Comparison of ENCODE assay signal across 8 cellular contexts in genomic region chr6:32415521-32416019, GRCh38. TPM values are rescaled to one million over a fixed set of nuclear protein-coding genes. Genes with fewer than 3 reads are reported as not detected.
DNase-seq lines count a peak whose midpoint lies in the region; ATAC-seq and FAIRE-seq lines count a peak whose summit lies in the region.

No MANE protein-coding gene starts in this region.

- ATAC-seq in Right ventricle myocardium inferior (peak; percentile 74), GM18498 (IDR thresholded peaks at IDR 0.05; ENCODE audit: unreplicated experiment) (no peak)

- intact Hi-C loops in Right ventricle myocardium inferior (cut with DNase I) (no loop called here), posterior vena cava (cut with DNase I) (loop anchor here (5.0 to 10.0 kb wide), 3 partner anchors 287 to 379 kb away; no protein-coding TSS in a partner anchor)

- FAIRE-seq in urothelium cell line (lab: Jason Lieb, UNC), result no peak

- DNase-seq in DMS79 treated with DMSO at 0.1 percent for 48 hours (lab: John Stamatoyannopoulos, UW) (peak; percentile 61), LHCN-M2 (ENCODE audit: low read depth) (peak; percentile 42), SKM-1 (lab: John Stamatoyannopoulos, UW; ENCODE audit: unreplicated experiment) (peak; percentile 46), Right ventricle myocardium inferior (ENCODE audit: missing footprints) (no peak), posterior vena cava (ENCODE audit: low spot score) (peak; percentile 89), urothelium cell line (ENCODE audit: low spot score) (peak; percentile 67)
- DNase-seq in activated naive CD4-positive, alpha-beta T cell treated with anti-CD3 and anti-CD28 coated beads, Interleukin-2, amount 50 U/mL, for 16 hours, result peak; percentile 79

RNA-seq across cellular contexts. Expression of gene BTNL2, which starts 8.6 kb away (rescaled TPM):
- total RNA-seq in LHCN-M2 (2014; rRNA removed), result not detected in 2 replicates
- polyA plus RNA-seq in LHCN-M2 (2012), result not detected
- total RNA-seq in Right ventricle myocardium inferior, result not detected
- not detected for total RNA-seq in posterior vena cava

RNA-seq across cellular contexts. Expression of gene HLA-DRA, which starts 24.1 kb away (rescaled TPM):
- 0.38 and 1.0 TPM in 2 replicates for total RNA-seq in LHCN-M2 (2014; rRNA removed)
- polyA plus RNA-seq in LHCN-M2 (2012), result not detected
- 99.2 TPM for total RNA-seq in Right ventricle myocardium inferior
- total RNA-seq in posterior vena cava, result 100 to 1,000 TPM; 101 to 225 TPM

RNA-seq across cellular contexts. Expression of gene TSBP1, which starts 43.9 kb away (rescaled TPM):
- total RNA-seq in LHCN-M2 (2014; rRNA removed) (not detected in 2 replicates), Right ventricle myocardium inferior (not detected), posterior vena cava (not detected)
- polyA plus RNA-seq in LHCN-M2 (2012), result not detected

Comparison
In these comparisons a context has a peak if more than half of its experiments do, and no peak if none do; other contexts are left out.
1. RNA of gene HLA-DRA, which starts 24.1 kb away (total RNA-seq): 101 to 225 TPM in posterior vena cava and 99.2 TPM in Right ventricle myocardium inferior (single experiment); 0.38 to 1.0 TPM in LHCN-M2; every median in the first group is over 10 times any median in the second.